ENCODE assay signal across 1 cellular context in genomic region chr1:240612811-240613210, GRCh38.
TF ChIP-seq lines count a peak whose summit lies in the region.

No MANE protein-coding gene starts in this region.

TF ChIP-seq in IMR-90, 13 proteins besides CTCF, POLR2A, EP300 and RAD21:
- TF ChIP-seq MAZ (IDR thresholded peaks at IDR 0.05; ENCODE audit: borderline replicate concordance, low read depth, low read length) (no peak), BHLHE40 (IDR thresholded peaks at IDR 0.05; ENCODE audit: low read depth, low read length) (no peak), CEBPB (IDR thresholded peaks at IDR 0.05; ENCODE audit: low read depth, low read length) (no peak), FOS (IDR thresholded peaks at IDR 0.05; ENCODE audit: low read depth, low read length) (no peak), MAFK (IDR thresholded peaks at IDR 0.05; ENCODE audit: low read depth, low read length) (no peak), ELK1 (IDR thresholded peaks at IDR 0.05; ENCODE audit: borderline replicate concordance, low read depth, low read length) (no peak), RCOR1 (IDR thresholded peaks at IDR 0.05; ENCODE audit: insufficient replicate concordance, low read length) (no peak), NFE2L2 (IDR thresholded peaks at IDR 0.05; ENCODE audit: low read depth, low read length) (no peak), SMC3 (IDR thresholded peaks at IDR 0.05; ENCODE audit: low read depth, low read length) (no peak), USF2 (IDR thresholded peaks at IDR 0.05; ENCODE audit: low read depth, low read length) (no peak), MXI1 (IDR thresholded peaks at IDR 0.05; ENCODE audit: borderline replicate concordance, low read depth, low read length) (no peak), CHD1 (IDR thresholded peaks at IDR 0.05; ENCODE audit: low read depth, low read length) (no peak), RFX5 (IDR thresholded peaks at IDR 0.05; ENCODE audit: low read depth, low read length) (no peak)
